10 cellular contexts compared by ENCODE assay signal in the genomic region with DNA sequence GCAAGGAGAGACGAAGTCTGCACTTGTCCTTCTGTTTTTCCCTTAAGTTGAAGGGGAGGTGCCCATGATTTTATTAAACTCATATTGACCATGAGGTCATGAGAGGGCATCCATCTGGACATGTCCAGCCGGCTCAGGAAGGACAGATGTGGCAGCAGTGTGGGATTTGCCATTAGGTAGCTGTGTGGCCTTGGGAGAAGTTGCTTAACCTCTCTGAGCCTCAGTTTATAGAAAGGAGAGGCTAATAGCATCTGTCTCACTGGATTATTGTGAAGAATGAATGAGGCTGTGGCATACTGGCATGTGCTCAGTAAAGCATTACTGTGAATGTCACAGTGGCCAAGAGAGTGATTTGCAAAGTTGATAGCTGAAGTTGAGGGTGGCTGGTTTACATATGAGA. TPM values are rescaled to one million over a fixed set of nuclear protein-coding genes. Genes with fewer than 3 reads are reported as not detected.
DNase-seq lines count a peak whose midpoint lies in the region; ATAC-seq, FAIRE-seq and TF ChIP-seq lines count a peak whose summit lies in the region.
"Had no signal": no experiment of that assay in that cellular context is flagged by ENCODE, and none has a peak within 500 bp of the region (broad histone marks: within the 10 kb centered on the region; RNA-seq: fewer than 3 reads in every experiment).

No MANE protein-coding gene starts in this region.

- peak overlapping the region; percentile 99 for H3K9ac ChIP-seq in astrocyte (ENCODE audit: low read length)

- CTCF ChIA-PET in HEK293 (lab: Yijun Ruan, JAX), result interaction anchor here (0.5 to 3.3 kb wide), 8 partner anchors 17 to 587 kb away, joined by 3 to 16 read pairs (median 5); no protein-coding TSS in a partner anchor

- H3K36me3 Mint-ChIP-seq in astrocyte (ENCODE audit: low read depth, unreplicated experiment), result peaks cover 15% of the 10 kb centered on the region
- peaks cover 25% of the 10 kb centered on the region for H3K36me3 Mint-ChIP-seq in memory B cell

- ATAC-seq in memory B cell (ENCODE audit: low read depth), result no peak

- H3K4me1 Mint-ChIP-seq in astrocyte (ENCODE audit: low read depth, unreplicated experiment) (peaks cover 35% of the 10 kb centered on the region), memory B cell (peaks cover 9% of the 10 kb centered on the region)

- H3K27ac Mint-ChIP-seq in astrocyte (ENCODE audit: unreplicated experiment), result no peak overlapping the region
- H3K27ac Mint-ChIP-seq in memory B cell, result no peak overlapping the region

- no peak for DNase-seq in astrocyte (ENCODE audit: low read depth)
- no peak for DNase-seq in memory B cell (ENCODE audit: low spot score in 2 of 2)
- DNase-seq in amygdala (lab: John Stamatoyannopoulos, UW), result no peak
- DNase-seq in AG08395 (ENCODE audit: low spot score), result no peak
- DNase-seq in ecto neural progenitor cell (ENCODE audit: low spot score), result no peak
- no peak for DNase-seq in germinal center (ENCODE audit: low spot score)
- DNase-seq: EL, NCI-H446 had no signal

- H2AFZ ChIP-seq in ACC112 (ENCODE audit: low read length, unreplicated experiment), result no peak overlapping the region
- no peak overlapping the region for H2AFZ ChIP-seq in astrocyte (ENCODE audit: low read depth, low read length)

- peak overlapping the region; percentile 94 for H3K4me3 Mint-ChIP-seq in astrocyte (ENCODE audit: unreplicated experiment)
- peak overlapping the region; percentile 98 for H3K4me3 Mint-ChIP-seq in memory B cell

- H3K9me3 Mint-ChIP-seq in astrocyte (ENCODE audit: unreplicated experiment) (peaks cover 4% of the 10 kb centered on the region), memory B cell (peaks cover 15% of the 10 kb centered on the region)

- H3K9me3 ChIP-seq in HEK293 (ENCODE audit: control insufficient read depth, insufficient read depth, low read depth, low read length) (no peaks in the 10 kb centered on the region), astrocyte (ENCODE audit: insufficient read depth, low read depth, low read length) (no peaks in the 10 kb centered on the region)

- peak overlapping the region; percentile 84 for H3K4me2 ChIP-seq in astrocyte (ENCODE audit: low read length)

- no peak overlapping the region for H3K27ac ChIP-seq in ACC112 (ENCODE audit: low read depth, low read length)
- no peak overlapping the region; the same call in 1 of the 2 replicates for H3K27ac ChIP-seq in HEK293 (ENCODE audit: extremely low read depth, low read depth, low read length)
- peak overlapping the region; percentile 2 for H3K27ac ChIP-seq in astrocyte (ENCODE audit: low read depth, low read length)

- H3K36me3 ChIP-seq in ACC112 (ENCODE audit: insufficient read depth, low read length), result no peaks in the 10 kb centered on the region
- peaks cover 18 to 48% of the 10 kb centered on the region in 2 experiments for H3K36me3 ChIP-seq in HEK293 (ENCODE audit: control insufficient read depth in 2 of 2, insufficient read depth in 1 of 2, low read length in 2 of 2)
- peaks cover 18% of the 10 kb centered on the region for H3K36me3 ChIP-seq in astrocyte (ENCODE audit: insufficient read depth, low read length)

- H3K27me3 Mint-ChIP-seq in astrocyte (ENCODE audit: low read depth, unreplicated experiment), result no peaks in the 10 kb centered on the region
- no peaks in the 10 kb centered on the region for H3K27me3 Mint-ChIP-seq in memory B cell

- FAIRE-seq in astrocyte (lab: Jason Lieb, UNC), result no peak

- H3K4me3 ChIP-seq in ACC112 (ENCODE audit: low read depth, low read length) (peak overlapping the region; percentile 100), HEK293 (ENCODE audit: low read depth, low read length) (peak overlapping the region; percentile 67), astrocyte (ENCODE audit: insufficient read depth, low read depth, low read length) (peak overlapping the region; percentile 99)

- H3K4me1 ChIP-seq in ACC112 (ENCODE audit: control insufficient read depth, insufficient read depth, low read length, unreplicated experiment) (peaks cover 43% of the 10 kb centered on the region), HEK293 (ENCODE audit: control insufficient read depth, insufficient read depth, low read length) (peaks cover 15% of the 10 kb centered on the region), astrocyte (ENCODE audit: insufficient read depth, low read length) (peaks cover 39% of the 10 kb centered on the region)

- no peaks in the 10 kb centered on the region for H3K27me3 ChIP-seq in ACC112 (ENCODE audit: insufficient read depth, low read length)
- no peaks in the 10 kb centered on the region for H3K27me3 ChIP-seq in astrocyte (ENCODE audit: insufficient read depth, low read length)

- H4K20me1 ChIP-seq in astrocyte (ENCODE audit: insufficient read depth, low read length), result peaks cover 48% of the 10 kb centered on the region

- POLR2A ChIA-PET in HEK293 (lab: Yijun Ruan, JAX), result interaction anchor here (1.3 kb wide), 1 partner anchor 58 kb away, joined by 5 read pairs; no protein-coding TSS in a partner anchor

- TF ChIP-seq CTCF in HEK293 (tag by site-specific recombination; IDR thresholded peaks at IDR 0.05), result no peak
- TF ChIP-seq CTCF in astrocyte (IDR thresholded peaks at IDR 0.05; ENCODE audit: insufficient read depth, low read depth, low read length), result no peak

- H3K79me2 ChIP-seq in ACC112 (ENCODE audit: control insufficient read depth, insufficient read depth, low read length, unreplicated experiment), result peaks cover 24% of the 10 kb centered on the region
- peaks cover 25% of the 10 kb centered on the region for H3K79me2 ChIP-seq in astrocyte (ENCODE audit: insufficient read depth, low read length)

TF ChIP-seq in HEK293, 187 proteins besides CTCF, POLR2A, EP300 and RAD21:
- peak; percentile 89; the same call in 1 of the 2 replicates for TF ChIP-seq ZNF768 (tag by site-specific recombination; IDR thresholded peaks at IDR 0.05)
- TF ChIP-seq, protein P1, sequence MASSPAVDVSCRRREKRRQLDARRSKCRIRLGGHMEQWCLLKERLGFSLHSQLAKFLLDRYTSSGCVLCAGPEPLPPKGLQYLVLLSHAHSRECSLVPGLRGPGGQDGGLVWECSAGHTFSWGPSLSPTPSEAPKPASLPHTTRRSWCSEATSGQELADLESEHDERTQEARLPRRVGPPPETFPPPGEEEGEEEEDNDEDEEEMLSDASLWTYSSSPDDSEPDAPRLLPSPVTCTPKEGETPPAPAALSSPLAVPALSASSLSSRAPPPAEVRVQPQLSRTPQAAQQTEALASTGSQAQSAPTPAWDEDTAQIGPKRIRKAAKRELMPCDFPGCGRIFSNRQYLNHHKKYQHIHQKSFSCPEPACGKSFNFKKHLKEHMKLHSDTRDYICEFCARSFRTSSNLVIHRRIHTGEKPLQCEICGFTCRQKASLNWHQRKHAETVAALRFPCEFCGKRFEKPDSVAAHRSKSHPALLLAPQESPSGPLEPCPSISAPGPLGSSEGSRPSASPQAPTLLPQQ (tag by site-specific recombination; IDR thresholded peaks at IDR 0.05), result no peak

RNA-seq across cellular contexts. Expression of a gene that starts 1.2 kb away (rescaled TPM):
- total RNA-seq in astrocyte, result 20.0 and 20.3 TPM in 2 replicates

RNA-seq across cellular contexts. Expression of a gene that starts 18.5 kb away (rescaled TPM):
- 104 and 106 TPM in 2 replicates for total RNA-seq in astrocyte
